In genomic region chr1:150535511-150536281, GRCh38 we compare ENCODE assay signal across 11 cellular contexts. TPM values are rescaled to one million over a fixed set of nuclear protein-coding genes. Genes with fewer than 3 reads are reported as not detected.
DNase-seq lines count a peak whose midpoint lies in the region; ATAC-seq and TF ChIP-seq lines count a peak whose summit lies in the region.
"Had no signal": no experiment of that assay in that cellular context is flagged by ENCODE, and none has a peak within 500 bp of the region (broad histone marks: within the 10 kb centered on the region; RNA-seq: fewer than 3 reads in every experiment).

No MANE protein-coding gene starts in this region.

- TF ChIP-seq CTCF in fibroblast of villous mesenchyme (IDR thresholded peaks at IDR 0.05; ENCODE audit: insufficient read depth, low read depth, low read length) (no peak), thoracic aorta (IDR thresholded peaks at IDR 0.05) (no peak)

- ATAC-seq in thoracic aorta (ENCODE audit: insufficient number of reproducible peaks, low FRiP score, low read depth) = no peak
- ATAC-seq: lower lobe of right lung, T-cell had no signal

- no peaks in the 10 kb centered on the region for H3K27me3 ChIP-seq in thoracic aorta (replicated peaks; ENCODE audit: insufficient read depth)
- H3K27me3 ChIP-seq: brain microvascular endothelial cell had no signal

- no peaks in the 10 kb centered on the region for H3K9me3 ChIP-seq in thoracic aorta
- H3K9me3 ChIP-seq: lower lobe of right lung had no signal

- H3K4me1 ChIP-seq in thoracic aorta (ENCODE audit: control insufficient read depth in 1 of 2, low read depth in 2 of 2) = peaks cover 28 to 64% of the 10 kb centered on the region in 2 donors

- peak; percentile 78 for DNase-seq in M059J (ENCODE audit: low read depth)
- DNase-seq in fibroblast of villous mesenchyme (ENCODE audit: low read depth) = peak; percentile 61
- DNase-seq in thoracic aorta (ENCODE audit: low spot score) = no peak
- DNase-seq in hippocampal formation (lab: John Stamatoyannopoulos, UW) = no peak
- no peak for DNase-seq in NCI-H2107 treated with DMSO at 0.1 percent for 48 hours (lab: John Stamatoyannopoulos, UW; ENCODE audit: unreplicated experiment)
- DNase-seq: brain microvascular endothelial cell, DND-41, lower lobe of right lung, NCI-H748 treated with DMSO at 0.1 percent for 48 hours, T-cell had no signal

- H3K36me3 ChIP-seq in thoracic aorta = no peaks in the 10 kb centered on the region
- H3K36me3 ChIP-seq: brain microvascular endothelial cell, lower lobe of right lung had no signal

- H3K27ac ChIP-seq in thoracic aorta = peak overlapping the region; percentile 62 to 88
- H3K27ac ChIP-seq: brain microvascular endothelial cell, lower lobe of right lung had no signal

- H3K4me3 ChIP-seq in fibroblast of villous mesenchyme (ENCODE audit: low read depth, low read length) (no peak overlapping the region), thoracic aorta (no peak overlapping the region)
- H3K4me3 ChIP-seq: lower lobe of right lung had no signal

RNA-seq across cellular contexts. Expression of gene ADAMTSL4, which starts 13.5 kb away (rescaled TPM):
- total RNA-seq in M059J (2014; rRNA removed; shearing (Covaris generic)) = 1.2 and 2.0 TPM in 2 replicates
- total RNA-seq in fibroblast of villous mesenchyme = 2.9 and 8.6 TPM in 2 replicates
- 10 to 100 TPM; 28.4 to 45.1 TPM for total RNA-seq in thoracic aorta

RNA-seq across cellular contexts. Expression of gene FALEC, which starts 20.1 kb away (rescaled TPM):
- total RNA-seq in M059J (2014; rRNA removed; shearing (Covaris generic)) = not detected in 2 replicates
- total RNA-seq in fibroblast of villous mesenchyme (0.64 and 1.3 TPM in 2 replicates), thoracic aorta (not detected)
- total RNA-seq: H4, lower lobe of right lung had no signal

RNA-seq across cellular contexts. Expression of gene ECM1, which starts 27.8 kb away (rescaled TPM):
- total RNA-seq in M059J (2014; rRNA removed; shearing (Covaris generic)) = 50.2 and 55.8 TPM in 2 replicates
- total RNA-seq in fibroblast of villous mesenchyme (20.3 and 24.5 TPM in 2 replicates), thoracic aorta (10 to 100 TPM; 22.8 to 54.0 TPM)

RNA-seq across cellular contexts. Expression of gene MCL1, which starts 43.7 kb away (rescaled TPM):
- 130 and 216 TPM in 2 replicates for total RNA-seq in M059J (2014; rRNA removed; shearing (Covaris generic))
- total RNA-seq in fibroblast of villous mesenchyme = 218 and 272 TPM in 2 replicates
- total RNA-seq in thoracic aorta = 100 to 1,000 TPM; 588 to 607 TPM

RNA-seq across cellular contexts. Expression of gene TARS2, which starts 48.5 kb away (rescaled TPM):
- total RNA-seq in M059J (2014; rRNA removed; shearing (Covaris generic)) = 13.1 and 24.0 TPM in 2 replicates
- total RNA-seq in fibroblast of villous mesenchyme (17.3 and 18.4 TPM in 2 replicates), thoracic aorta (10 to 100 TPM; 11.6 to 13.5 TPM)

Comparison
In these comparisons a context has a peak if more than half of its experiments do, and no peak if none do; other contexts are left out.
1. DNase-seq: peak in M059J (single experiment) and fibroblast of villous mesenchyme (single experiment); none in thoracic aorta (single experiment), hippocampal formation (0 of 2) and NCI-H2107 treated with DMSO at 0.1 percent for 48 hours (single experiment).